Comparison of ENCODE assay signal across 17 cellular contexts in genomic region chr3:52355526-52355925, GRCh38. TPM values are rescaled to one million over a fixed set of nuclear protein-coding genes. Genes with fewer than 3 reads are reported as not detected.
DNase-seq lines count a peak whose midpoint lies in the region; ATAC-seq lines count a peak whose summit lies in the region.
"Had no signal": no experiment of that assay in that cellular context is flagged by ENCODE, and none has a peak within 500 bp of the region (broad histone marks: within the 10 kb centered on the region; RNA-seq: fewer than 3 reads in every experiment).

No MANE protein-coding gene starts in this region.

- H3K36me3 Mint-ChIP-seq in activated naive CD4-positive, alpha-beta T cell treated with anti-CD3 and anti-CD28 coated beads, Interleukin-2, amount 50 U/mL, for 72 hours: no peaks in the 10 kb centered on the region

- H3K9me3 Mint-ChIP-seq in activated naive CD4-positive, alpha-beta T cell treated with anti-CD3 and anti-CD28 coated beads, Interleukin-2, amount 50 U/mL, for 72 hours: no peaks in the 10 kb centered on the region
- H3K9me3 Mint-ChIP-seq: CD14-positive monocyte; CD8-positive, alpha-beta T cell; HFFc6 had no signal

- DNase-seq in activated naive CD4-positive, alpha-beta T cell treated with anti-CD3 and anti-CD28 coated beads, Interleukin-2, amount 50 U/mL, for 72 hours (ENCODE audit: low spot score in 2 of 2): no peak
- DNase-seq in activated naive CD4-positive, alpha-beta T cell (lab: John Stamatoyannopoulos, UW): no peak
- DNase-seq in right cardiac atrium (peak in 2 of 3 donors; percentile 23 to 27), cardiac septum (ENCODE audit: low spot score) (no peak), posterior vena cava (ENCODE audit: low spot score) (peak; percentile 32), DMS153 (lab: John Stamatoyannopoulos, UW) (no peak), NCI-H82 (lab: John Stamatoyannopoulos, UW) (no peak)
- DNase-seq: Caco-2; CD8-positive, alpha-beta T cell; DMS53; GF-D8; HCEC 1CT; HFFc6 had no signal

- no peaks in the 10 kb centered on the region for H3K4me1 ChIP-seq in right cardiac atrium (ENCODE audit: control insufficient read depth, insufficient read depth, low read length)
- H3K4me1 ChIP-seq: Caco-2 had no signal

- H3K4me3 ChIP-seq in right cardiac atrium (ENCODE audit: low read length): no peak overlapping the region

- no peak for ATAC-seq in activated naive CD4-positive, alpha-beta T cell treated with anti-CD3 and anti-CD28 coated beads, Interleukin-2, amount 50 U/mL, for 72 hours
- ATAC-seq in right cardiac atrium (no peak), GM21576 (IDR thresholded peaks at IDR 0.05; ENCODE audit: unreplicated experiment) (no peak)
- ATAC-seq: CD8-positive, alpha-beta T cell had no signal

- intact Hi-C loops in right cardiac atrium (cut with DNase I): no loop called here
- intact Hi-C loops in cardiac septum (cut with DNase I): no loop called here
- intact Hi-C loops in posterior vena cava (cut with DNase I): no loop called here

- peak overlapping the region; percentile 29 to 86 for H3K27ac Mint-ChIP-seq in activated naive CD4-positive, alpha-beta T cell treated with anti-CD3 and anti-CD28 coated beads, Interleukin-2, amount 50 U/mL, for 72 hours
- H3K27ac Mint-ChIP-seq: CD8-positive, alpha-beta T cell; HFFc6 had no signal

- H3K9me3 ChIP-seq in right cardiac atrium (ENCODE audit: control insufficient read depth, low read length): no peaks in the 10 kb centered on the region
- H3K9me3 ChIP-seq: Caco-2 had no signal

- 86% methylated on average over 11 of the region's 11 CpGs for WGBS in right cardiac atrium

- no peaks in the 10 kb centered on the region for H3K27me3 ChIP-seq in right cardiac atrium (ENCODE audit: control insufficient read depth, insufficient read depth)

- H3K27ac ChIP-seq in right cardiac atrium (ENCODE audit: low read length): no peak overlapping the region
- H3K27ac ChIP-seq: 22Rv1, HL-60 had no signal

RNA-seq across cellular contexts. Expression of gene DNAH1, which starts 39.4 kb away (rescaled TPM):
- total RNA-seq in activated naive CD4-positive, alpha-beta T cell treated with anti-CD3 and anti-CD28 coated beads, Interleukin-2, amount 50 U/mL, for 72 hours: 10 to 100 TPM; 17.5 to 19.8 TPM
- total RNA-seq in right cardiac atrium: 1 to 10 TPM; 3.0 to 4.0 (median 3.7) TPM
- polyA plus RNA-seq in right cardiac atrium: 2.6 TPM
- 4.2 TPM for total RNA-seq in cardiac septum
- total RNA-seq in posterior vena cava: 1 to 10 TPM; 7.2 to 9.4 TPM

RNA-seq across cellular contexts. Expression of gene BAP1, which starts 54.3 kb away (rescaled TPM):
- 100 to 1,000 TPM; 100 to 148 TPM for total RNA-seq in activated naive CD4-positive, alpha-beta T cell treated with anti-CD3 and anti-CD28 coated beads, Interleukin-2, amount 50 U/mL, for 72 hours
- total RNA-seq in right cardiac atrium: 10 to 100 TPM; 48.4 to 59.1 (median 55.9) TPM
- polyA plus RNA-seq in right cardiac atrium: 43.0 TPM
- 53.0 TPM for total RNA-seq in cardiac septum
- 10 to 100 TPM; 53.0 to 55.1 TPM for total RNA-seq in posterior vena cava

RNA-seq across cellular contexts. Expression of gene PHF7, which starts 54.9 kb away (rescaled TPM):
- total RNA-seq in activated naive CD4-positive, alpha-beta T cell treated with anti-CD3 and anti-CD28 coated beads, Interleukin-2, amount 50 U/mL, for 72 hours: 10 to 100 TPM; 17.2 to 36.0 TPM
- total RNA-seq in right cardiac atrium (10 to 100 TPM; 15.9 to 28.5 (median 18.3) TPM), cardiac septum (17.5 TPM), posterior vena cava (1 to 10 TPM; 6.4 to 9.2 TPM)
- polyA plus RNA-seq in right cardiac atrium: 10.9 TPM

Comparison
In these comparisons a context has a peak if more than half of its experiments do, and no peak if none do; other contexts are left out.
1. DNase-seq: peak in right cardiac atrium (2 of 3) and posterior vena cava (single experiment); none in activated naive CD4-positive, alpha-beta T cell treated with anti-CD3 and anti-CD28 coated beads, Interleukin-2, amount 50 U/mL, for 72 hours (0 of 2), activated naive CD4-positive, alpha-beta T cell (0 of 4), cardiac septum (single experiment), DMS153 (single experiment) and NCI-H82 (single experiment).